In the genomic region with DNA sequence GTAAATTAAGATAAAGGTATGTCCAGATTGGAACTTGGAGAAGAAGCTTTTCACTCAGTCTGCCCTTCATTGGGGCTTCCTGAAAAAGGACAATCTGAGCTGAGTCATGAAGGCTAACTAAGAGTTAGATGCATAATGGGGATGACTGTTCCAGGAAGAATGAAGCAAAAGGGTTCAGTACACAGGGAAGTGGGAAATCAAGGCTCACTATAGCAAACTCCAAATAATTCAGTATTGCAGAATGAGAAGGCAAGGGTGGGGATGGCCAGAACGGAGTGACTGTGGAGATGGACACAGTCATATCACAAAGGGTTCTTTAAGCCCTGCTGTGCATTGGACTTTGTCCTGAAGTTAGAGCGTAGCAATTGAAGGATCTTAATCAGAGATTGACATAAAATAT, we compare ENCODE assay signal across 1 cellular context.
TF ChIP-seq lines count a peak whose summit lies in the region.

No MANE protein-coding gene starts in this region.

TF ChIP-seq in HCT116, 20 proteins besides CTCF, POLR2A, EP300 and RAD21 (continued from another document):
- TF ChIP-seq POLR2AphosphoS5 (IDR thresholded peaks at IDR 0.05; ENCODE audit: low read depth, low read length) (no peak), ELF1 (IDR thresholded peaks at IDR 0.05; ENCODE audit: borderline replicate concordance, low read depth) (0 out of 2 replicates have a peak, but pooled peaks have one; percentile 22), YY1 (IDR thresholded peaks at IDR 0.05; ENCODE audit: extremely low read depth, insufficient replicate concordance, low read depth, low read length) (no peak), FOSL1 (IDR thresholded peaks at IDR 0.05; ENCODE audit: low read depth) (peak; percentile 71), EZH2 (IDR thresholded peaks at IDR 0.05) (no peak), SIN3A (IDR thresholded peaks at IDR 0.05; ENCODE audit: low read depth) (no peak)
- TF ChIP-seq, protein P1, sequence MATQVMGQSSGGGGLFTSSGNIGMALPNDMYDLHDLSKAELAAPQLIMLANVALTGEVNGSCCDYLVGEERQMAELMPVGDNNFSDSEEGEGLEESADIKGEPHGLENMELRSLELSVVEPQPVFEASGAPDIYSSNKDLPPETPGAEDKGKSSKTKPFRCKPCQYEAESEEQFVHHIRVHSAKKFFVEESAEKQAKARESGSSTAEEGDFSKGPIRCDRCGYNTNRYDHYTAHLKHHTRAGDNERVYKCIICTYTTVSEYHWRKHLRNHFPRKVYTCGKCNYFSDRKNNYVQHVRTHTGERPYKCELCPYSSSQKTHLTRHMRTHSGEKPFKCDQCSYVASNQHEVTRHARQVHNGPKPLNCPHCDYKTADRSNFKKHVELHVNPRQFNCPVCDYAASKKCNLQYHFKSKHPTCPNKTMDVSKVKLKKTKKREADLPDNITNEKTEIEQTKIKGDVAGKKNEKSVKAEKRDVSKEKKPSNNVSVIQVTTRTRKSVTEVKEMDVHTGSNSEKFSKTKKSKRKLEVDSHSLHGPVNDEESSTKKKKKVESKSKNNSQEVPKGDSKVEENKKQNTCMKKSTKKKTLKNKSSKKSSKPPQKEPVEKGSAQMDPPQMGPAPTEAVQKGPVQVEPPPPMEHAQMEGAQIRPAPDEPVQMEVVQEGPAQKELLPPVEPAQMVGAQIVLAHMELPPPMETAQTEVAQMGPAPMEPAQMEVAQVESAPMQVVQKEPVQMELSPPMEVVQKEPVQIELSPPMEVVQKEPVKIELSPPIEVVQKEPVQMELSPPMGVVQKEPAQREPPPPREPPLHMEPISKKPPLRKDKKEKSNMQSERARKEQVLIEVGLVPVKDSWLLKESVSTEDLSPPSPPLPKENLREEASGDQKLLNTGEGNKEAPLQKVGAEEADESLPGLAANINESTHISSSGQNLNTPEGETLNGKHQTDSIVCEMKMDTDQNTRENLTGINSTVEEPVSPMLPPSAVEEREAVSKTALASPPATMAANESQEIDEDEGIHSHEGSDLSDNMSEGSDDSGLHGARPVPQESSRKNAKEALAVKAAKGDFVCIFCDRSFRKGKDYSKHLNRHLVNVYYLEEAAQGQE (IDR thresholded peaks at IDR 0.05; ENCODE audit: low read depth), result no peak
- TF ChIP-seq, protein P2, sequence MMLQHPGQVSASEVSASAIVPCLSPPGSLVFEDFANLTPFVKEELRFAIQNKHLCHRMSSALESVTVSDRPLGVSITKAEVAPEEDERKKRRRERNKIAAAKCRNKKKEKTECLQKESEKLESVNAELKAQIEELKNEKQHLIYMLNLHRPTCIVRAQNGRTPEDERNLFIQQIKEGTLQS (IDR thresholded peaks at IDR 0.05), result no peak
TF ChIP-seq in HCT116: peak in this region for 6.
